Comparison of ENCODE assay signal across 8 cellular contexts in the genomic region with DNA sequence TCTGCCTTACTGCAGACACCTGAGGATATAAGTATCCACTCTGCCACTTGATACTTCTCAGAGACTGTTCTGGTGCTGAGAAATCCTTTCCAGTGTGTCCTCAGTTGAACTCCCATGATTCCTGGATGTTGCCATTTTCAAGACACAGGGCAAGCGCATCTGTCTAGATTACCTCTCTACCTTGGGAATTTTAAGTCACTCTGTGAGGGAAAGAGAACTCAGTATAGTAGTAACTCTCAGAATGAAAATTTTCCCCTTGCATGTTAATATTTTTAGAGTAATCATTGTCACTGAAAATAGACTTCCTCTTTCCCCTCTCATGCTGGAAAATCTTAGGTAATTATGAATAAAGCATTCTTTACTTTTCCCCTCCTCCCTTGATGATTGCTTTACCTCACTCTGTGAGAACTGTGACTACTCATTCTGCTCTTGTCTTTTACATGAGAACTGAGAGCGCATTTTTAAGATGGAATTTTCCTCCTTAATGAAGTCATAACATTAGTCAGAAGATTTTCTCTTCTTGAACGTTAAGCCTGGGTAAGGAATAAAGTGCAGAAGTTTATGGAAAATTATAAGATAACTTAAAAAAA. TPM values are rescaled to one million over a fixed set of nuclear protein-coding genes. Genes with fewer than 3 reads are reported as not detected.
DNase-seq lines count a peak whose midpoint lies in the region; ATAC-seq and TF ChIP-seq lines count a peak whose summit lies in the region.

No MANE protein-coding gene starts in this region.

- WGBS in mesendoderm (ENCODE audit: extremely low coverage, insufficient coverage, low lambda C conversion rate), result no CpG with 5 or more reads among the region's 3 CpGs

- H3K4ac ChIP-seq in mesendoderm (ENCODE audit: low read depth, low read length), result no peak overlapping the region

- no peak overlapping the region for H2BK15ac ChIP-seq in mesendoderm (replicated peaks; ENCODE audit: low read depth)

- no peak for TF ChIP-seq CTCF in Peyer's patch (IDR thresholded peaks at IDR 0.05)

- no peak overlapping the region for H3K4me2 ChIP-seq in mesendoderm (ENCODE audit: low read length)

- no peaks in the 10 kb centered on the region for H3K9me3 ChIP-seq in Peyer's patch

- no peaks in the 10 kb centered on the region for H3K79me2 ChIP-seq in mesendoderm (ENCODE audit: control insufficient read depth, insufficient read depth, low read length)

- TF ChIP-seq POLR2A in Peyer's patch (IDR thresholded peaks at IDR 0.05), result no peak

- ATAC-seq in HG02852 (IDR thresholded peaks at IDR 0.05; ENCODE audit: unreplicated experiment), result peak; percentile 57

- H2AK5ac ChIP-seq in mesendoderm (ENCODE audit: low read length), result no peak overlapping the region

- H3K9ac ChIP-seq in mesendoderm (ENCODE audit: low read length), result no peak overlapping the region

- H3K27ac ChIP-seq in mesendoderm (ENCODE audit: low read depth, low read length) (no peak overlapping the region), Peyer's patch (peak overlapping the region in 1 of 4 donors; percentile 16)

- no peak overlapping the region for H3K18ac ChIP-seq in mesendoderm (ENCODE audit: low read length)

- no peak overlapping the region for H4K5ac ChIP-seq in mesendoderm (ENCODE audit: low read length)

- H3K79me1 ChIP-seq in mesendoderm (ENCODE audit: low read length), result no peaks in the 10 kb centered on the region

- DNase-seq in activated T-cell treated with anti-CD3 and anti-CD28 coated beads for 24 hours (ENCODE audit: low read depth) (peak; percentile 2), activated T-cell treated with anti-CD3 and anti-CD28 coated beads for 4 hours (no peak), OCI-M1 (lab: John Stamatoyannopoulos, UW) (peak; percentile 57), iris pigment epithelial cell (ENCODE audit: low read depth) (peak; percentile 67), mesendoderm (no peak), NCI-H526 treated with DMSO at 0.1 percent for 48 hours (lab: John Stamatoyannopoulos, UW) (no peak), Peyer's patch (no peak)

- no peaks in the 10 kb centered on the region for H3K27me3 ChIP-seq in mesendoderm (ENCODE audit: insufficient read depth, low read length, poor library complexity)
- no peaks in the 10 kb centered on the region for H3K27me3 ChIP-seq in Peyer's patch

- H3K36me3 ChIP-seq in mesendoderm (ENCODE audit: control insufficient read depth, insufficient read depth, low read length) (no peaks in the 10 kb centered on the region), Peyer's patch (peaks cover 0 to 7% (median 0%) of the 10 kb centered on the region in 3 donors)

- no peak overlapping the region for H3K56ac ChIP-seq in mesendoderm (ENCODE audit: low read length)

- H3K4me1 ChIP-seq in mesendoderm (ENCODE audit: control insufficient read depth, low read depth, low read length) (no peaks in the 10 kb centered on the region), Peyer's patch (peaks cover 0 to 32% (median 2%) of the 10 kb centered on the region in 4 donors)

- no peak overlapping the region for H2BK120ac ChIP-seq in mesendoderm (ENCODE audit: low read depth, low read length)

- H3K4me3 ChIP-seq in mesendoderm (ENCODE audit: low read length) (no peak overlapping the region), Peyer's patch (no peak overlapping the region)

- no peak overlapping the region for H4K8ac ChIP-seq in mesendoderm (ENCODE audit: low read depth, low read length)

- no peak overlapping the region for H3K23ac ChIP-seq in mesendoderm (ENCODE audit: low read length)

- no peak overlapping the region for H2BK5ac ChIP-seq in mesendoderm (ENCODE audit: low read length)

RNA-seq across cellular contexts. Expression of a gene that starts 45.0 kb away (rescaled TPM):
- polyA plus RNA-seq in mesendoderm (2013, experiment 1 of 2), result 0.94 TPM
- polyA plus RNA-seq in mesendoderm (2013, experiment 2 of 2), result 0.85 TPM
- total RNA-seq in Peyer's patch, result 10 to 100 TPM; 30.3 to 57.6 (median 38.8) TPM

Comparison
In these comparisons a context has a peak if more than half of its experiments do, and no peak if none do; other contexts are left out.
1. DNase-seq: peak in activated T-cell treated with anti-CD3 and anti-CD28 coated beads for 24 hours (single experiment), OCI-M1 (single experiment) and iris pigment epithelial cell (single experiment); none in activated T-cell treated with anti-CD3 and anti-CD28 coated beads for 4 hours (single experiment), mesendoderm (single experiment), NCI-H526 treated with DMSO at 0.1 percent for 48 hours (single experiment) and Peyer's patch (0 of 3).